ENCODE assay signal across 12 cellular contexts in the genomic region with DNA sequence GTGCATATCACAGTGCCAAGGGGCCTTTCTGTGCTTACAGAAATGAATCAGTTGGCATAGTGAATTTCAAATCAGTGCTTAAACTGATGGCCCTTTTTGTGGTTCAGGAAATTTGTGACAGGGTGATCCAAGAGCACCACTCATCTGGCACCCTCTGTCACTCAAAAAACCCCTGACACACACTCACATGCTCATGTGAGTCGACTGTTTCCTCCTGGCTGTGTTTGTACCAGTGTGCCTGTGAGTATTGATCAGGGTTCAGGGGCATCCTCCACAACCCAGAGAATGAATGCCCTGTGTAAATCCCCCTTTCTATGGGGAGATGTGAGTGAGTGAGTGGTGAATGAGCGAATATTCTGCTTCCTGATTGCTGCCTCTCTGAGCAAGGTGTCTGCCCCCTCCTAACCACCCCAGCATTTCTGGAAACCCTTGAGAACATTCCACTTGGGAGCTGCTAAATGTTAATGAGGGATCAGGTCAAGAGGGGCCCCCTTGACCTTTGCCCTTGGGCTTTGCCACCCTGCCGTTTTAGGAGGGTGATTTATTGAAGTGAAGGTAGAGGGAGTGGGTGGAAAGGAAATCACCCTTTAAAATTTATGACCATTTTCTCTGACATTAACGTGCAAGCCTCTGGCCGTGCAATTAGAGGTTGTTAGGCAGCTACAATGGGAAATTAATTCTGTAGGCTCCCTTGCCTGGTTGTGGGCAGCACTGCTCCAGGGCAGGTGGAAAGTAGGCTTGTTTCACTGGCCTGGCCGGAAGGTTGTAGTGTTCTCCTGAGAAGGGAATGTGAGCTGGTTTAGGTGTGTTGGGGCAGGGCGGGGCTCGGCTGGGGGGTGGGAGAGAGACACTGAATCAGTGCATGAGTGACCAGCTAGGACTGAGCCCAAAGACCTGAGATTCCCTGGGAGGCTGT.
A peak's percentile ranks its signal among the peaks of the same experiment; 100 is the strongest.
DNase-seq lines count a peak whose midpoint lies in the region; ATAC-seq and TF ChIP-seq lines count a peak whose summit lies in the region.
"Had no signal": no experiment of that assay in that cellular context is flagged by ENCODE, and none has a peak within 500 bp of the region (broad histone marks: within the 10 kb centered on the region; RNA-seq: fewer than 3 reads in every experiment).

No MANE protein-coding gene starts in this region.

- intact Hi-C loops in mammary epithelial cell (cut with micrococcal nuclease) (loop anchor here (5.0 kb wide), 1 partner anchor 43 kb away; no protein-coding TSS in a partner anchor), ascending aorta (cut with DNase I) (loop anchor here (2.0 to 5.0 kb wide), 2 partner anchors 88 to 137 kb away; partner anchors contain the start of gene SLCO3A1), OCI-LY7 (cut with micrococcal nuclease; ENCODE audit: unreplicated experiment) (no loop called here)
- intact Hi-C loops in naive thymus-derived CD4-positive, alpha-beta T cell (cut with micrococcal nuclease) = loop anchor here in 1 of 2 donors (2.0 to 10.0 kb wide), 3 partner anchors 14 to 636 kb away; no protein-coding TSS in a partner anchor

- H3K79me2 ChIP-seq in mammary epithelial cell (ENCODE audit: insufficient read depth, low read length) (peaks cover 77% of the 10 kb centered on the region), OCI-LY7 (ENCODE audit: insufficient read depth, low read depth, low read length) (peaks cover 21% of the 10 kb centered on the region; the same call in 1 of the 2 replicates)

- no peak overlapping the region for H3K4me3 Mint-ChIP-seq in naive thymus-derived CD4-positive, alpha-beta T cell

- H3K36me3 ChIP-seq in mammary epithelial cell (ENCODE audit: insufficient read depth, low read length) (no peaks in the 10 kb centered on the region), ascending aorta (no peaks in the 10 kb centered on the region), OCI-LY7 (ENCODE audit: insufficient read depth, low read length) (no peaks in the 10 kb centered on the region)
- no peaks in the 10 kb centered on the region for H3K36me3 ChIP-seq in naive thymus-derived CD4-positive, alpha-beta T cell (ENCODE audit: control insufficient read depth in 2 of 3, insufficient read depth in 3 of 3, low read length in 3 of 3)
- H3K36me3 ChIP-seq: HAP-1 had no signal

- peak overlapping the region; percentile 96 for H3K27ac ChIP-seq in mammary epithelial cell (ENCODE audit: insufficient read depth, low read depth, low read length)
- H3K27ac ChIP-seq in naive thymus-derived CD4-positive, alpha-beta T cell (ENCODE audit: low read depth, low read length) = no peak overlapping the region
- peak overlapping the region in 1 of 2 donors; percentile 26 for H3K27ac ChIP-seq in ascending aorta
- no peak overlapping the region for H3K27ac ChIP-seq in OCI-LY7 (ENCODE audit: low read depth, low read length, poor library complexity, severe bottlenecking)

- no peak overlapping the region for H2AFZ ChIP-seq in mammary epithelial cell (ENCODE audit: low read depth, low read length)
- H2AFZ ChIP-seq in OCI-LY7 (ENCODE audit: low read length) = no peak overlapping the region

- peaks cover 0 to under 1% (median 0%) of the 10 kb centered on the region in 11 donors for H3K9me3 Mint-ChIP-seq in naive thymus-derived CD4-positive, alpha-beta T cell
- H3K9me3 Mint-ChIP-seq: activated naive CD4-positive, alpha-beta T cell treated with anti-CD3 and anti-CD28 coated beads, Interleukin-2, amount 50 U/mL, for 24 hours had no signal

- peaks cover 45% of the 10 kb centered on the region for H3K4me1 ChIP-seq in mammary epithelial cell (ENCODE audit: insufficient read depth, low read length)
- peaks cover 0 to 11% of the 10 kb centered on the region in 2 donors for H3K4me1 ChIP-seq in naive thymus-derived CD4-positive, alpha-beta T cell (ENCODE audit: control insufficient read depth in 2 of 2, insufficient read depth in 2 of 2, low read length in 2 of 2)
- peaks cover 9 to 53% of the 10 kb centered on the region in 2 donors for H3K4me1 ChIP-seq in ascending aorta
- H3K4me1 ChIP-seq in OCI-LY7 (ENCODE audit: insufficient read depth, low read length, poor library complexity, severe bottlenecking) = peaks cover 49% of the 10 kb centered on the region
- H3K4me1 ChIP-seq: HAP-1 had no signal

- H3K9me3 ChIP-seq in mammary epithelial cell (replicated peaks; ENCODE audit: insufficient read depth, low read length) = no peaks in the 10 kb centered on the region
- no peaks in the 10 kb centered on the region for H3K9me3 ChIP-seq in naive thymus-derived CD4-positive, alpha-beta T cell (ENCODE audit: control insufficient read depth in 2 of 3, low read length in 3 of 3)
- H3K9me3 ChIP-seq in ascending aorta = no peaks in the 10 kb centered on the region
- H3K9me3 ChIP-seq in OCI-LY7 (ENCODE audit: low read length) = no peaks in the 10 kb centered on the region
- H3K9me3 ChIP-seq: HAP-1 had no signal

- peaks cover 7 to 66% (median 41%) of the 10 kb centered on the region in 7 donors for H3K4me1 Mint-ChIP-seq in naive thymus-derived CD4-positive, alpha-beta T cell

- BruUV-seq in mammary epithelial cell (replicated peaks; lab: Mats Ljungman, UMichigan) = TSS peak; percentile 63
- BruUV-seq in OCI-LY7 (replicated peaks; lab: Mats Ljungman, UMichigan) = no TSS peak

- no peaks in the 10 kb centered on the region for H3K9me2 ChIP-seq in OCI-LY7 (ENCODE audit: insufficient read depth, low read length)

- no peak overlapping the region for H3K4me3 ChIP-seq in mammary epithelial cell (replicated peaks in 1 of 3; ENCODE audit: insufficient read depth in 1 of 3, low read depth in 2 of 3, low read length in 3 of 3)
- H3K4me3 ChIP-seq in naive thymus-derived CD4-positive, alpha-beta T cell (ENCODE audit: low read length) = no peak overlapping the region
- H3K4me3 ChIP-seq in ascending aorta = no peak overlapping the region
- H3K4me3 ChIP-seq in OCI-LY7 (ENCODE audit: low read depth, low read length, poor library complexity, severe bottlenecking) = no peak overlapping the region
- H3K4me3 ChIP-seq: HAP-1 had no signal

- H3K9ac ChIP-seq in mammary epithelial cell (ENCODE audit: insufficient read depth, low read length) = peak overlapping the region; percentile 70

- peak; percentile 47 for DNase-seq in CD1c-positive myeloid dendritic cell (ENCODE audit: extremely low spot score)
- peak; percentile 73 for DNase-seq in mammary epithelial cell
- DNase-seq in naive thymus-derived CD4-positive, alpha-beta T cell = no peak
- DNase-seq in ascending aorta (ENCODE audit: low spot score in 2 of 2) = no peak
- no peak for DNase-seq in activated gamma-delta T cell (lab: John Stamatoyannopoulos, UW)
- DNase-seq in OCI-LY7 (ENCODE audit: low spot score) = no peak
- DNase-seq: NCI-H446; stimulated activated naive CD4-positive, alpha-beta T cell treated with Interleukin-2 at 50 U/mL for 16 hours had no signal

- TF ChIP-seq CTCF in mammary epithelial cell (conservative IDR thresholded peaks at IDR 0.05 in 1 of 2, IDR thresholded peaks at IDR 0.05 in 1 of 2; ENCODE audit: extremely low read depth in 1 of 2, insufficient read depth in 1 of 2, low read depth in 1 of 2, low read length in 2 of 2) (no peak), ascending aorta (IDR thresholded peaks at IDR 0.05) (no peak), OCI-LY7 (conservative IDR thresholded peaks at IDR 0.05; ENCODE audit: low read length) (no peak)

- H3K27me3 Mint-ChIP-seq in naive thymus-derived CD4-positive, alpha-beta T cell = no peaks in the 10 kb centered on the region
- H3K27me3 Mint-ChIP-seq: activated naive CD4-positive, alpha-beta T cell treated with anti-CD3 and anti-CD28 coated beads, Interleukin-2, amount 50 U/mL, for 24 hours had no signal

- dilution Hi-C loops in mammary epithelial cell (cut with HindIII; ENCODE audit: low sequenced_read_pairs) = loop anchor here (10.0 kb wide), 1 partner anchor 76 kb away; no protein-coding TSS in a partner anchor

- POLR2A ChIA-PET in naive thymus-derived CD4-positive, alpha-beta T cell (lab: Charles Lee) = interaction anchor here (0.6 to 1.4 kb wide), 3 partner anchors 86 to 234 kb away, joined by 3 to 5 read pairs (median 3); no protein-coding TSS in a partner anchor
- POLR2A ChIA-PET in OCI-LY7 (lab: Charles Lee) = interaction anchor here (0.6 kb wide), 1 partner anchor 402 kb away, joined by 4 read pairs; no protein-coding TSS in a partner anchor

- peak; percentile 44 for ATAC-seq in GM18907 (IDR thresholded peaks at IDR 0.05; ENCODE audit: unreplicated experiment)
- ATAC-seq in naive thymus-derived CD4-positive, alpha-beta T cell = peak; percentile 18
- ATAC-seq: left lobe of liver had no signal

- H4K20me1 ChIP-seq in mammary epithelial cell (ENCODE audit: insufficient read depth, low read length) (no peaks in the 10 kb centered on the region), OCI-LY7 (ENCODE audit: insufficient read depth, low read length) (peaks cover 8% of the 10 kb centered on the region)

- WGBS in mammary epithelial cell (ENCODE audit: low coverage, missing lambda C conversion rate) = 37% methylated on average over 5 of the region's 8 CpGs

- in situ Hi-C loops in mammary epithelial cell (cut with MboI; ENCODE audit: low sequenced_read_pairs in 2 of 2) = loop anchor here (5.0 to 10.0 kb wide), 3 partner anchors 43 to 86 kb away; partner anchors contain the start of gene SLCO3A1 (in 1 of the 2)

- H3K27me3 ChIP-seq in mammary epithelial cell (ENCODE audit: insufficient read depth, low read length) (no peaks in the 10 kb centered on the region), ascending aorta (no peaks in the 10 kb centered on the region)
- no peaks in the 10 kb centered on the region for H3K27me3 ChIP-seq in naive thymus-derived CD4-positive, alpha-beta T cell (ENCODE audit: control insufficient read depth in 2 of 2, insufficient read depth in 2 of 2, low read length in 2 of 2)

- H3K4me2 ChIP-seq in mammary epithelial cell (ENCODE audit: insufficient read depth, low read depth, low read length) (peak overlapping the region; percentile 26), OCI-LY7 (ENCODE audit: low read length) (no peak overlapping the region; the same call in 1 of the 2 replicates)

- peak overlapping the region in 2 of 9 donors; percentile 54 to 60 for H3K27ac Mint-ChIP-seq in naive thymus-derived CD4-positive, alpha-beta T cell
- H3K27ac Mint-ChIP-seq: activated naive CD4-positive, alpha-beta T cell treated with anti-CD3 and anti-CD28 coated beads, Interleukin-2, amount 50 U/mL, for 24 hours had no signal

- CTCF ChIA-PET in mammary epithelial cell (lab: Charles Lee; ENCODE audit: low non-redundant PET) (interaction anchor here (0.7 to 2.0 kb wide), 3 partner anchors 85 to 88 kb away, joined by 3 to 25 read pairs (median 4); partner anchors contain the start of gene SLCO3A1), OCI-LY7 (lab: Charles Lee; ENCODE audit: unreplicated experiment) (no interaction called here)
- CTCF ChIA-PET in naive thymus-derived CD4-positive, alpha-beta T cell (lab: Charles Lee) = interaction anchor here (0.8 to 3.0 kb wide), 10 partner anchors 23 to 885 kb away, joined by 3 to 59 read pairs (median 4); partner anchors contain the start of gene SLCO3A1

- peaks cover 0 to 6% (median 0%) of the 10 kb centered on the region in 5 donors for H3K36me3 Mint-ChIP-seq in naive thymus-derived CD4-positive, alpha-beta T cell

Comparison
In these comparisons a context has a peak if more than half of its experiments do, and no peak if none do; other contexts are left out.
1. DNase-seq: peak in CD1c-positive myeloid dendritic cell (single experiment) and mammary epithelial cell (single experiment); none in naive thymus-derived CD4-positive, alpha-beta T cell (0 of 9), ascending aorta (0 of 2), activated gamma-delta T cell (single experiment) and OCI-LY7 (single experiment).